ENCODE assay signal across 18 cellular contexts in the genomic region with DNA sequence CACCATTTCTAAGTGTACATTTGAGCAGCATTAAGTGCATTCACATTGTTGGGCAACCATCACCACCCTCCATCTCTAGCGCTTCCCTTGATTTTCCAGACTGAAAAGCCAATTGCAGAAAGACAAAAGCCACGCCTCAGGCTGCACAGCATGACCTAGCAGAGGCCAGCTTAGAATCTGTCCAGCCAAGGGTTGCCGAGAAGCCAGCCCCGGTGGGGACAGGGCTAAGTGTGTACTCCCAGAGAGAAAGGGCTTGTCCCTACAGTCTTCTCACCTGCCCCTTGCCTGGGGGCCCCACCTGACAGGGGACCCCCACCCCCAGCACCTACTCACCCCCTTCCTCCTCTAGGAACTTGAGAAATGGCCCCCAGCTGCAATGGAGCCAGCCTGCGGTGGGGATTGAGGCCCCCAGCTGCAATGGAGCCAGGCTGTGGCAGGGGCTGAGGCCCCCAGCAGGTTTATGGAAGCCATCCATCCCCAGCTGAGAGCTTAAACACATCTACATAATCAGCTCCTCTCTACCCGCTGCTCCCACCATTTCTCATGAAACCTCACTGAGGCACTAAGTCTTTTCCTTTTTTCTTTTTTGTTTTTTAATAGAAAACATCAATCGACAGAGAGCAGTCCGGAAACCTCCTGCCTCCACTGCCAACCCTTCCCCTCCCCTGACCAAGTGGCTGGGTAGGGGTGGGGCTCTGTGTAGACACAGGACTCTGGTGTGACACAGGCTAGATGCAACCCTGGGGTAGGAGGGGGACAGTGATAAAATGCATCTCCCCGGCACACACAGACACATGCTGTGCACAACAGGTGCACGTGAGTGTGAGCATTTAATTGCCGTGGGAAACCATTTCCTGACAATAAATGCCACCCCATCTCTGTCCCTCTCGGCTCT.
DNase-seq lines count a peak whose midpoint lies in the region; ATAC-seq and TF ChIP-seq lines count a peak whose summit lies in the region.
"Had no signal": no experiment of that assay in that cellular context is flagged by ENCODE, and none has a peak within 500 bp of the region (broad histone marks: within the 10 kb centered on the region; RNA-seq: fewer than 3 reads in every experiment).

No MANE protein-coding gene starts in this region.

- intact Hi-C loops in OCI-LY7 (cut with micrococcal nuclease; ENCODE audit: unreplicated experiment): no loop called here

- no peak overlapping the region for H3K27ac Mint-ChIP-seq in GM23338
- no peak overlapping the region for H3K27ac Mint-ChIP-seq in endodermal cell
- H3K27ac Mint-ChIP-seq: CD4-positive, alpha-beta T cell had no signal

- H3K4me1 ChIP-seq in GM23338 (ENCODE audit: insufficient read depth) (peaks cover 10% of the 10 kb centered on the region), Loucy (ENCODE audit: insufficient read depth, low read length, poor library complexity, severe bottlenecking) (peaks cover 76% of the 10 kb centered on the region), endodermal cell (ENCODE audit: control insufficient read depth, insufficient read depth, low read length) (peaks cover 15% of the 10 kb centered on the region), OCI-LY7 (ENCODE audit: insufficient read depth, low read length, poor library complexity, severe bottlenecking) (no peaks in the 10 kb centered on the region)
- H3K4me1 ChIP-seq: SJCRH30 had no signal

- no peak for TF ChIP-seq CTCF in GM23338 (conservative IDR thresholded peaks at IDR 0.05; ENCODE audit: low read depth in 2 of 2)
- TF ChIP-seq CTCF in Loucy (conservative IDR thresholded peaks at IDR 0.05; ENCODE audit: low read length): no peak
- no peak for TF ChIP-seq CTCF in endodermal cell (conservative IDR thresholded peaks at IDR 0.05)
- TF ChIP-seq CTCF in OCI-LY7 (conservative IDR thresholded peaks at IDR 0.05; ENCODE audit: low read length): no peak
- TF ChIP-seq CTCF in foreskin fibroblast (IDR thresholded peaks at IDR 0.05; ENCODE audit: low read depth, low read length): no peak

- BruUV-seq in OCI-LY7 (replicated peaks; lab: Mats Ljungman, UMichigan): no TSS peak

- no peaks in the 10 kb centered on the region; the same call in 2 of the 3 replicates for H3K36me3 Mint-ChIP-seq in GM23338 (ENCODE audit: low read depth)
- no peaks in the 10 kb centered on the region for H3K36me3 Mint-ChIP-seq in endodermal cell (ENCODE audit: low read depth)

- H3K4me3 ChIP-seq in GM23338 (no peak overlapping the region), Loucy (ENCODE audit: low read length, poor library complexity, severe bottlenecking) (peak overlapping the region; percentile 70), endodermal cell (ENCODE audit: low read length) (no peak overlapping the region), OCI-LY7 (ENCODE audit: low read depth, low read length, poor library complexity, severe bottlenecking) (no peak overlapping the region), foreskin fibroblast (ENCODE audit: low read depth in 1 of 2, low read length in 2 of 2) (no peak overlapping the region)
- H3K4me3 ChIP-seq: SJCRH30 had no signal

- H3K27ac ChIP-seq in GM23338 (ENCODE audit: low read depth) (no peak overlapping the region), endodermal cell (ENCODE audit: low read depth, low read length) (peak overlapping the region; percentile 34), OCI-LY7 (ENCODE audit: low read depth, low read length, poor library complexity, severe bottlenecking) (no peak overlapping the region)
- H3K27ac ChIP-seq: HL-60, SJCRH30 had no signal

- H4K20me1 ChIP-seq in GM23338 (replicated peaks; ENCODE audit: insufficient read depth) (no peaks in the 10 kb centered on the region), Loucy (ENCODE audit: insufficient read depth, low read length, poor library complexity, severe bottlenecking) (no peaks in the 10 kb centered on the region), OCI-LY7 (ENCODE audit: insufficient read depth, low read length) (no peaks in the 10 kb centered on the region)

- POLR2A ChIA-PET in OCI-LY7 (lab: Charles Lee): interaction anchor here (0.6 kb wide), 1 partner anchor 157 kb away, joined by 5 read pairs; no protein-coding TSS in a partner anchor

- H3K9me3 Mint-ChIP-seq in GM23338: no peaks in the 10 kb centered on the region; the same call in 2 of the 3 replicates
- H3K9me3 Mint-ChIP-seq in endodermal cell: no peaks in the 10 kb centered on the region
- H3K9me3 Mint-ChIP-seq: CD4-positive, alpha-beta T cell had no signal

- H2AFZ ChIP-seq in GM23338: peak overlapping the region; percentile 76; the same call in 1 of the 2 replicates
- H2AFZ ChIP-seq in Loucy (ENCODE audit: low read length): no peak overlapping the region; the same call in 1 of the 2 replicates
- no peak overlapping the region for H2AFZ ChIP-seq in OCI-LY7 (ENCODE audit: low read length)

- H3K27me3 ChIP-seq in GM23338 (ENCODE audit: insufficient read depth) (no peaks in the 10 kb centered on the region), Loucy (ENCODE audit: insufficient read depth, low read length, poor library complexity, severe bottlenecking) (no peaks in the 10 kb centered on the region), endodermal cell (ENCODE audit: control insufficient read depth, insufficient read depth, low read length, poor library complexity, severe bottlenecking) (peaks cover 5% of the 10 kb centered on the region)

- H3K4me2 ChIP-seq in GM23338: peak overlapping the region; percentile 38; the same call in 1 of the 2 replicates
- peak overlapping the region; percentile 85 for H3K4me2 ChIP-seq in Loucy (ENCODE audit: low read depth, low read length, poor library complexity, severe bottlenecking)
- H3K4me2 ChIP-seq in OCI-LY7 (ENCODE audit: low read length): no peak overlapping the region

- H3K4me3 Mint-ChIP-seq in GM23338: peak overlapping the region; percentile 28; the same call in 1 of the 3 replicates
- no peak overlapping the region for H3K4me3 Mint-ChIP-seq in endodermal cell
- H3K4me3 Mint-ChIP-seq: CD4-positive, alpha-beta T cell had no signal

- CTCF ChIA-PET in OCI-LY7 (lab: Charles Lee; ENCODE audit: unreplicated experiment): no interaction called here

- 43 to 48% methylated on average over 8 to 12 of the region's 12 CpGs for WGBS in endodermal cell (ENCODE audit: insufficient coverage in 1 of 2, insufficient read length in 1 of 2), 2 experiments

- H3K9ac ChIP-seq in Loucy (ENCODE audit: low read depth, low read length, poor library complexity, severe bottlenecking): peak overlapping the region; percentile 89
- H3K9ac ChIP-seq in endodermal cell (ENCODE audit: extremely low read depth, low read length, poor library complexity, severe bottlenecking): no peak overlapping the region

- DNase-seq in GM23338 (ENCODE audit: low spot score): peak; percentile 11
- DNase-seq in endodermal cell: peak; percentile 87
- peak; percentile 85 for DNase-seq in mesenteric fat pad (ENCODE audit: low spot score)
- DNase-seq in T-helper 1 cell: no peak
- DNase-seq in OCI-LY7 (ENCODE audit: low spot score): no peak
- no peak for DNase-seq in foreskin fibroblast
- DNase-seq: DMS53, EL, NCI-H1105, NCI-H1694, NCI-H2081 treated with DMSO at 0.1 percent for 48 hours, NCI-H748 treated with DMSO at 0.1 percent for 48 hours had no signal

- H3K36me3 ChIP-seq in GM23338 (ENCODE audit: insufficient read depth) (no peaks in the 10 kb centered on the region), Loucy (ENCODE audit: insufficient read depth, low read length) (no peaks in the 10 kb centered on the region), endodermal cell (ENCODE audit: control insufficient read depth, insufficient read depth, low read length) (no peaks in the 10 kb centered on the region), OCI-LY7 (ENCODE audit: insufficient read depth, low read length) (no peaks in the 10 kb centered on the region)
- H3K36me3 ChIP-seq: SJCRH30 had no signal

- H3K4me1 Mint-ChIP-seq in GM23338 (peaks cover 24% of the 10 kb centered on the region), endodermal cell (peaks cover 52% of the 10 kb centered on the region)

- H3F3A ChIP-seq in GM23338 (replicated peaks; ENCODE audit: low read depth) (no peaks in the 10 kb centered on the region), Loucy (ENCODE audit: low read depth) (peaks cover 21% of the 10 kb centered on the region; the same call in 1 of the 2 replicates)

- H3K27me3 Mint-ChIP-seq in GM23338 (ENCODE audit: insufficient read depth, low read depth, poor library complexity): peaks cover 20% of the 10 kb centered on the region
- peaks cover 11% of the 10 kb centered on the region for H3K27me3 Mint-ChIP-seq in endodermal cell (ENCODE audit: insufficient read depth)

- H3K9me3 ChIP-seq in Loucy (ENCODE audit: insufficient read depth, low read depth, low read length): peaks cover 7% of the 10 kb centered on the region; the same call in 1 of the 2 replicates
- H3K9me3 ChIP-seq in endodermal cell (ENCODE audit: control insufficient read depth, low read length): no peaks in the 10 kb centered on the region
- no peaks in the 10 kb centered on the region for H3K9me3 ChIP-seq in OCI-LY7 (ENCODE audit: low read length)
- H3K9me3 ChIP-seq: SJCRH30 had no signal

- ATAC-seq in GM23338: peak; percentile 87
- no peak for ATAC-seq in GM18907 (IDR thresholded peaks at IDR 0.05; ENCODE audit: unreplicated experiment)
- ATAC-seq: Panc1 had no signal

- no peaks in the 10 kb centered on the region for H3K79me2 ChIP-seq in GM23338 (replicated peaks; ENCODE audit: insufficient read depth)
- peaks cover 10% of the 10 kb centered on the region; the same call in 1 of the 2 replicates for H3K79me2 ChIP-seq in Loucy (ENCODE audit: insufficient read depth, low read length)
- H3K79me2 ChIP-seq in OCI-LY7 (ENCODE audit: insufficient read depth, low read depth, low read length): no peaks in the 10 kb centered on the region

- H3K9me2 ChIP-seq in GM23338 (ENCODE audit: insufficient read depth): no peaks in the 10 kb centered on the region; the same call in 1 of the 2 replicates
- H3K9me2 ChIP-seq in Loucy (replicated peaks; ENCODE audit: low read depth, low read length): no peaks in the 10 kb centered on the region
- H3K9me2 ChIP-seq in OCI-LY7 (ENCODE audit: insufficient read depth, low read length): no peaks in the 10 kb centered on the region

TF ChIP-seq in GM23338, 12 proteins besides CTCF, POLR2A, EP300 and RAD21:
- TF ChIP-seq ZNF114 (CRISPR knock-in tag; IDR thresholded peaks at IDR 0.05) (no peak), STAT1 (IDR thresholded peaks at IDR 0.05; ENCODE audit: unreplicated experiment) (no peak), CREB1 (CRISPR knock-in tag; IDR thresholded peaks at IDR 0.05; ENCODE audit: low read depth) (no peak), EZH2 (IDR thresholded peaks at IDR 0.05; ENCODE audit: low read depth, unreplicated experiment) (no peak), ZNF331 (CRISPR knock-in tag; IDR thresholded peaks at IDR 0.05; ENCODE audit: low read depth) (no peak), POLR2AphosphoS5 (IDR thresholded peaks at IDR 0.05; ENCODE audit: low read depth) (no peak)

Comparison
In these comparisons a context has a peak if more than half of its experiments do, and no peak if none do; other contexts are left out.
1. DNase-seq: peak in GM23338 (single experiment), endodermal cell (single experiment) and mesenteric fat pad (single experiment); none in T-helper 1 cell (0 of 5), OCI-LY7 (single experiment) and foreskin fibroblast (0 of 2).